ENCODE assay signal across 9 cellular contexts in genomic region chr6:44222486-44222986, GRCh38. TPM values are rescaled to one million over a fixed set of nuclear protein-coding genes. Genes with fewer than 3 reads are reported as not detected.
A peak's percentile ranks its signal among the peaks of the same experiment; 100 is the strongest.
DNase-seq lines count a peak whose midpoint lies in the region; ATAC-seq and TF ChIP-seq lines count a peak whose summit lies in the region.
"Had no signal": no experiment of that assay in that cellular context is flagged by ENCODE, and none has a peak within 500 bp of the region (broad histone marks: within the 10 kb centered on the region; RNA-seq: fewer than 3 reads in every experiment).

No MANE protein-coding gene starts in this region.

- H3K4me1 ChIP-seq in BE2C (peaks cover 35% of the 10 kb centered on the region), Loucy (ENCODE audit: insufficient read depth, low read length, poor library complexity, severe bottlenecking) (peaks cover 54% of the 10 kb centered on the region)

- H3K4me3 ChIP-seq in BE2C (ENCODE audit: low read depth, low read length) = peak overlapping the region; percentile 54
- peak overlapping the region; percentile 90 for H3K4me3 ChIP-seq in Loucy (ENCODE audit: low read length, poor library complexity, severe bottlenecking)
- peak overlapping the region; percentile 88 for H3K4me3 ChIP-seq in coronary artery

- H3K4me2 ChIP-seq in Loucy (ENCODE audit: low read depth, low read length, poor library complexity, severe bottlenecking) = peak overlapping the region; percentile 85

- H4K20me1 ChIP-seq in Loucy (ENCODE audit: insufficient read depth, low read length, poor library complexity, severe bottlenecking) = no peaks in the 10 kb centered on the region

- ATAC-seq in natural killer cell treated with Interleukin-12 subunit alpha and Interleukin-12 subunit beta and Interleukin-15 and Interleukin-18, amount 100 ng/mL, for 72 hours = no peak
- ATAC-seq in HG03565 (IDR thresholded peaks at IDR 0.05; ENCODE audit: unreplicated experiment) = no peak
- ATAC-seq in HG03045 (IDR thresholded peaks at IDR 0.05; ENCODE audit: unreplicated experiment) = no peak

- H3K4me3 Mint-ChIP-seq in natural killer cell treated with Interleukin-12 subunit alpha and Interleukin-12 subunit beta and Interleukin-15 and Interleukin-18, amount 100 ng/mL, for 72 hours = peak overlapping the region; percentile 84

- H3K9ac ChIP-seq in Loucy (ENCODE audit: low read depth, low read length, poor library complexity, severe bottlenecking) = peak overlapping the region; percentile 69

- DNase-seq in BE2C (no peak), coronary artery (ENCODE audit: low spot score) (no peak), SKM-1 treated with dmso at 0.1 percent for 144 hours (lab: John Stamatoyannopoulos, UW; ENCODE audit: unreplicated experiment) (no peak), G401 (ENCODE audit: low spot score) (no peak)
- DNase-seq in natural killer cell treated with Interleukin-12 subunit alpha and Interleukin-12 subunit beta and Interleukin-15 and Interleukin-18, amount 100 ng/mL, for 72 hours (ENCODE audit: low spot score) = peak; percentile 45

- H3K9me3 ChIP-seq in BE2C (no peaks in the 10 kb centered on the region), Loucy (ENCODE audit: insufficient read depth, low read depth, low read length) (no peaks in the 10 kb centered on the region)

- peaks cover 0 to 4% of the 10 kb centered on the region in 2 donors for H3K27me3 Mint-ChIP-seq in natural killer cell treated with Interleukin-12 subunit alpha and Interleukin-12 subunit beta and Interleukin-15 and Interleukin-18, amount 100 ng/mL, for 72 hours

- in situ Hi-C loops in G401 (cut with HindIII; ENCODE audit: low sequenced_read_pairs) = no loop called here

- no peaks in the 10 kb centered on the region for H3K27me3 ChIP-seq in BE2C
- H3K27me3 ChIP-seq in Loucy (ENCODE audit: insufficient read depth, low read length, poor library complexity, severe bottlenecking) = no peaks in the 10 kb centered on the region

- H2AFZ ChIP-seq in Loucy (ENCODE audit: low read length) = peak overlapping the region; percentile 70; the same call in 1 of the 2 replicates

- H3K27ac Mint-ChIP-seq in natural killer cell treated with Interleukin-12 subunit alpha and Interleukin-12 subunit beta and Interleukin-15 and Interleukin-18, amount 100 ng/mL, for 72 hours = peak overlapping the region; percentile 18 to 66

- H3K36me3 ChIP-seq in BE2C (no peaks in the 10 kb centered on the region; the same call in 1 of the 2 replicates), Loucy (ENCODE audit: insufficient read depth, low read length) (no peaks in the 10 kb centered on the region)

- TF ChIP-seq CTCF in BE2C (IDR thresholded peaks at IDR 0.05; ENCODE audit: low read depth, low read length) = no peak
- TF ChIP-seq CTCF in Loucy (conservative IDR thresholded peaks at IDR 0.05; ENCODE audit: low read length) = no peak
- no peak for TF ChIP-seq CTCF in coronary artery (IDR thresholded peaks at IDR 0.05)

- H3K9me3 Mint-ChIP-seq in natural killer cell treated with Interleukin-12 subunit alpha and Interleukin-12 subunit beta and Interleukin-15 and Interleukin-18, amount 100 ng/mL, for 72 hours = no peaks in the 10 kb centered on the region

- H3K79me2 ChIP-seq in Loucy (ENCODE audit: insufficient read depth, low read length) = peaks cover 34% of the 10 kb centered on the region

- no peaks in the 10 kb centered on the region for H3K36me3 Mint-ChIP-seq in natural killer cell treated with Interleukin-12 subunit alpha and Interleukin-12 subunit beta and Interleukin-15 and Interleukin-18, amount 100 ng/mL, for 72 hours

- H3K9me2 ChIP-seq in Loucy (replicated peaks; ENCODE audit: low read depth, low read length) = no peaks in the 10 kb centered on the region

- H3K4me1 Mint-ChIP-seq in natural killer cell treated with Interleukin-12 subunit alpha and Interleukin-12 subunit beta and Interleukin-15 and Interleukin-18, amount 100 ng/mL, for 72 hours (ENCODE audit: low read depth in 2 of 2) = peaks cover 22 to 23% of the 10 kb centered on the region in 2 donors

- peaks cover 6% of the 10 kb centered on the region; the same call in 1 of the 2 replicates for H3F3A ChIP-seq in Loucy (ENCODE audit: low read depth)

- H3K27ac ChIP-seq in coronary artery = peak overlapping the region; percentile 91 to 99

RNA-seq across cellular contexts. Expression of gene SLC29A1, which starts 0.9 kb away (rescaled TPM):
- polyA plus RNA-seq in BE2C (2012; ENCODE audit: insufficient read depth, insufficient read length, low read depth) = 184 TPM
- 10 to 100 TPM; 25.1 to 95.6 TPM for total RNA-seq in natural killer cell treated with Interleukin-12 subunit alpha and Interleukin-12 subunit beta and Interleukin-15 and Interleukin-18, amount 100 ng/mL, for 72 hours
- 40.1 and 46.1 TPM in 2 replicates for total RNA-seq in G401 (2014; rRNA removed; shearing (Covaris generic))

RNA-seq across cellular contexts. Expression of gene MYMX, which starts 5.8 kb away (rescaled TPM):
- 5.1 TPM for polyA plus RNA-seq in BE2C (2012; ENCODE audit: insufficient read depth, insufficient read length, low read depth)
- total RNA-seq in natural killer cell treated with Interleukin-12 subunit alpha and Interleukin-12 subunit beta and Interleukin-15 and Interleukin-18, amount 100 ng/mL, for 72 hours = not detected
- 0.43 and 8.3 TPM in 2 replicates for total RNA-seq in G401 (2014; rRNA removed; shearing (Covaris generic))
- total RNA-seq: HT-29 had no signal

RNA-seq across cellular contexts. Expression of gene HSP90AB1, which starts 24.4 kb away (rescaled TPM):
- polyA plus RNA-seq in BE2C (2012; ENCODE audit: insufficient read depth, insufficient read length, low read depth) = 666 TPM
- total RNA-seq in natural killer cell treated with Interleukin-12 subunit alpha and Interleukin-12 subunit beta and Interleukin-15 and Interleukin-18, amount 100 ng/mL, for 72 hours = 1,000 to 10,000 TPM; 1,035 to 1,696 TPM
- total RNA-seq in G401 (2014; rRNA removed; shearing (Covaris generic)) = 1,050 and 1,370 TPM in 2 replicates

RNA-seq across cellular contexts. Expression of gene SLC35B2, which starts 34.8 kb away (rescaled TPM):
- 111 TPM for polyA plus RNA-seq in BE2C (2012; ENCODE audit: insufficient read depth, insufficient read length, low read depth)
- total RNA-seq in natural killer cell treated with Interleukin-12 subunit alpha and Interleukin-12 subunit beta and Interleukin-15 and Interleukin-18, amount 100 ng/mL, for 72 hours = 10 to 100 TPM; 34.6 to 39.4 TPM
- total RNA-seq in G401 (2014; rRNA removed; shearing (Covaris generic)) = 73.4 and 80.4 TPM in 2 replicates

RNA-seq across cellular contexts. Expression of gene NFKBIE, which starts 42.8 kb away (rescaled TPM):
- 26.2 TPM for polyA plus RNA-seq in BE2C (2012; ENCODE audit: insufficient read depth, insufficient read length, low read depth)
- 10 to 100 TPM; 24.1 to 26.1 TPM for total RNA-seq in natural killer cell treated with Interleukin-12 subunit alpha and Interleukin-12 subunit beta and Interleukin-15 and Interleukin-18, amount 100 ng/mL, for 72 hours
- 27.7 and 58.6 TPM in 2 replicates for total RNA-seq in G401 (2014; rRNA removed; shearing (Covaris generic))
